24 cellular contexts compared by ENCODE assay signal in the genomic region with DNA sequence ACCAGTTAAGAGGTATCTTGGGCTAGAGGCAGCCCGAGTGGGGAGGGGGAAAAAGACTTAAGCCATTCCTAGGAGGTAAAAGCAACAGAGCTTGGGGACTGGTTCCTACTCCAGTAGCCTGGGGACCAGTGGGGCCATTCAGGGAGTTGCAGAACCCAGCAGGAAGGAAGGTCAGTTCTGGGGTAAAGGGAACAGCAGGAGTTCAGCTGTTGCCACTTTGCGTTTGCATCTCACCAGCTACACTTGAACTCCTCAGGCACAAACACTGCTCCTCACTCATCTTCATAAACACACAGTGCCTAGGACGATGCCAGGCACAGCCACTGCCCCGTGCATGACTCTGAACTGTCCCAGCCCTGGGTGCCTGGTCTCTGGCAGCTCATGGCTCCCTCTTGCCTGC. TPM values are rescaled to one million over a fixed set of nuclear protein-coding genes. Genes with fewer than 3 reads are reported as not detected.
"Had no signal": no experiment of that assay in that cellular context is flagged by ENCODE, and none has a peak within 500 bp of the region (broad histone marks: within the 10 kb centered on the region; RNA-seq: fewer than 3 reads in every experiment).

No MANE protein-coding gene starts in this region.

- H3K27ac Mint-ChIP-seq: activated CD4-positive, alpha-beta memory T cell treated with anti-CD3 and anti-CD28 coated beads, Interleukin-2, amount 10 ng/mL, durations not matched to agents 7 days and 5 days; activated CD4-positive, alpha-beta T cell treated with anti-CD3 and anti-CD28 coated beads for 36 hours; activated naive CD4-positive, alpha-beta T cell treated with anti-CD3 and anti-CD28 coated beads, Interleukin-2, amount 10 ng/mL, durations not matched to agents 7 days and 5 days; activated naive CD8-positive, alpha-beta T cell treated with anti-CD3 and anti-CD28 coated beads for 36 hours; activated T-cell treated with anti-CD3 and anti-CD28 coated beads, Interleukin-2, amount 50 U/mL, for 72 hours; activated T-helper 2 cell treated with anti-CD3 and anti-CD28 coated beads, Interferon-gamma antibody, Interleukin-2, Interleukin-4, amounts not matched to agents 10 μg/mL and 5 μg/mL and 100 μg/mL, durations not matched to agents 14 hours and 24 hours and 36 hours; T-cell had no signal

- H3K4me3 ChIP-seq: cardiac muscle cell had no signal

- H3K9me3 Mint-ChIP-seq: activated CD4-positive, alpha-beta memory T cell treated with anti-CD3 and anti-CD28 coated beads, Interleukin-2, amount 10 ng/mL, durations not matched to agents 7 days and 5 days; activated naive CD4-positive, alpha-beta T cell treated with anti-CD3 and anti-CD28 coated beads, Interleukin-2, amount 10 ng/mL, durations not matched to agents 7 days and 5 days; activated naive CD8-positive, alpha-beta T cell treated with anti-CD3 and anti-CD28 coated beads for 36 hours; activated T-cell treated with anti-CD3 and anti-CD28 coated beads, Interleukin-2, amount 50 U/mL, for 72 hours; activated T-helper 2 cell treated with anti-CD3 and anti-CD28 coated beads, Interferon-gamma antibody, Interleukin-2, Interleukin-4, amounts not matched to agents 10 μg/mL and 5 μg/mL and 100 μg/mL, durations not matched to agents 14 hours and 24 hours and 36 hours; T-cell had no signal

- ATAC-seq: activated CD4-positive, alpha-beta T cell treated with anti-CD3 and anti-CD28 coated beads for 36 hours; activated T-cell treated with anti-CD3 and anti-CD28 coated beads, Interleukin-2, amount 50 U/mL, for 72 hours; T-cell had no signal

- H3K4me3 Mint-ChIP-seq: activated CD4-positive, alpha-beta memory T cell treated with anti-CD3 and anti-CD28 coated beads, Interleukin-2, amount 10 ng/mL, durations not matched to agents 7 days and 5 days; activated CD4-positive, alpha-beta T cell treated with anti-CD3 and anti-CD28 coated beads for 36 hours; activated naive CD4-positive, alpha-beta T cell treated with anti-CD3 and anti-CD28 coated beads, Interleukin-2, amount 10 ng/mL, durations not matched to agents 7 days and 5 days; activated naive CD8-positive, alpha-beta T cell treated with anti-CD3 and anti-CD28 coated beads for 36 hours; activated T-cell treated with anti-CD3 and anti-CD28 coated beads, Interleukin-2, amount 50 U/mL, for 72 hours; T-cell had no signal

- H3K27ac ChIP-seq: brain microvascular endothelial cell, cardiac muscle cell, WERI-Rb-1 had no signal

- H3K36me3 ChIP-seq: brain microvascular endothelial cell, cardiac muscle cell had no signal

- DNase-seq: activated CD4-positive, alpha-beta memory T cell treated with anti-CD3 and anti-CD28 coated beads, Interleukin-2, amount 10 ng/mL, durations not matched to agents 7 days and 5 days; activated CD4-positive, alpha-beta T cell treated with anti-CD3 and anti-CD28 coated beads for 36 hours; activated CD4-positive, alpha-beta T cell treated with anti-CD3 and anti-CD28 coated beads, Interleukin-2, amount 50 U/mL, for 1 hour; activated CD8-positive, alpha-beta memory T cell treated with anti-CD3 and anti-CD28 coated beads, Interleukin-2, amount 50 U/mL, for 4 hours; activated gamma-delta T cell treated with Interleukin-2 at 50 U/mL for 16 hours; activated naive CD4-positive, alpha-beta T cell treated with anti-CD3 and anti-CD28 coated beads, Interleukin-2, amount 10 ng/mL, durations not matched to agents 7 days and 5 days; activated naive CD8-positive, alpha-beta T cell treated with anti-CD3 and anti-CD28 coated beads for 36 hours; activated T-cell treated with anti-CD3 and anti-CD28 coated beads, Interleukin-2, amount 50 U/mL, for 72 hours; brain microvascular endothelial cell; MM.1S; NCI-H1048; NCI-H146; NCI-H1930; NCI-H345; NCI-H510A; NCI-H526 treated with DMSO at 0.1 percent for 48 hours; NK-92 treated with Interleukin-12 subunit alpha and Interleukin-12 subunit beta, amount 100 ng/mL, for 24 hours; SIG-M5; T-cell; T-helper 2 cell; T1000 had no signal

- H3K36me3 Mint-ChIP-seq: activated naive CD4-positive, alpha-beta T cell treated with anti-CD3 and anti-CD28 coated beads, Interleukin-2, amount 10 ng/mL, durations not matched to agents 7 days and 5 days; activated naive CD8-positive, alpha-beta T cell treated with anti-CD3 and anti-CD28 coated beads for 36 hours; T-cell had no signal

RNA-seq across cellular contexts. Expression of a gene that starts 4.0 kb away (rescaled TPM):
- total RNA-seq: activated CD4-positive, alpha-beta T cell treated with anti-CD3 and anti-CD28 coated beads for 36 hours had no signal

RNA-seq across cellular contexts. Expression of a gene that starts 18.3 kb away (rescaled TPM):
- total RNA-seq: activated CD4-positive, alpha-beta memory T cell treated with anti-CD3 and anti-CD28 coated beads, Interleukin-2, amount 10 ng/mL, durations not matched to agents 7 days and 5 days; activated CD4-positive, alpha-beta T cell treated with anti-CD3 and anti-CD28 coated beads for 36 hours; activated naive CD8-positive, alpha-beta T cell treated with anti-CD3 and anti-CD28 coated beads for 36 hours; activated T-cell treated with anti-CD3 and anti-CD28 coated beads, Interleukin-2, amount 50 U/mL, for 72 hours; activated T-helper 2 cell treated with anti-CD3 and anti-CD28 coated beads, Interferon-gamma antibody, Interleukin-2, Interleukin-4, amounts not matched to agents 10 μg/mL and 5 μg/mL and 100 μg/mL, durations not matched to agents 14 hours and 24 hours and 36 hours; cardiac muscle cell; T-cell had no signal
